Comparison of ENCODE assay signal across 8 cellular contexts in genomic region chr12:6567824-6568617, GRCh38. TPM values are rescaled to one million over a fixed set of nuclear protein-coding genes. Genes with fewer than 3 reads are reported as not detected.
DNase-seq lines count a peak whose midpoint lies in the region; ATAC-seq and TF ChIP-seq lines count a peak whose summit lies in the region.

Gene NOP2, minus strand, starts transcription at chr12:6568291. Its CDS starts 373 bp downstream, at chr12:6567918.

- dilution Hi-C loops in IMR-90 (cut with HindIII; ENCODE audit: low sequenced_read_pairs, unreplicated experiment) = no loop called here

- CTCF ChIA-PET in Caco-2 (lab: Charles Lee) = interaction anchor here (0.7 to 1.5 kb wide), 10 partner anchors 10 to 199 kb away, joined by 3 to 14 read pairs (median 6); partner anchors contain the start of genes COPS7A, GAPDH, PTMS and ZNF384
- CTCF ChIA-PET in IMR-90 (lab: Yijun Ruan, JAX) = interaction anchor here (0.6 to 1.2 kb wide), 4 partner anchors 10 to 578 kb away, joined by 3 to 6 read pairs (median 4); no protein-coding TSS in a partner anchor

- TF ChIP-seq CTCF in Caco-2 (IDR thresholded peaks at IDR 0.05; ENCODE audit: insufficient read depth in 1 of 2, low read depth in 1 of 2, low read length in 1 of 2, severe bottlenecking in 1 of 2, unreplicated experiment in 1 of 2) (no peak), IMR-90 (conservative IDR thresholded peaks at IDR 0.05; ENCODE audit: low read depth, low read length) (no peak)

- H3K9me3 Mint-ChIP-seq in Caco-2 (ENCODE audit: unreplicated experiment) = no peaks in the 10 kb centered on the region

- peaks cover 4% of the 10 kb centered on the region; the same call in 1 of the 2 replicates for H3K9me1 ChIP-seq in IMR-90 (ENCODE audit: insufficient read depth, low read length)

- peaks cover 96% of the 10 kb centered on the region for H3K36me3 Mint-ChIP-seq in Caco-2 (ENCODE audit: insufficient read depth, unreplicated experiment)

- H3K4me1 Mint-ChIP-seq in Caco-2 (ENCODE audit: low read depth, unreplicated experiment) = peaks cover 23% of the 10 kb centered on the region

- no peaks in the 10 kb centered on the region for H3K27me3 Mint-ChIP-seq in Caco-2 (ENCODE audit: insufficient read depth, unreplicated experiment)

- H3K4me3 ChIP-seq in Caco-2 (ENCODE audit: low read depth, low read length) (peak within 1 kb of the TSS; percentile 77), IMR-90 (ENCODE audit: insufficient read depth, low read depth, low read length) (peak within 1 kb of the TSS; percentile 78), mononuclear cell (ENCODE audit: low read length) (peak within 1 kb of the TSS; percentile 59)

- peak within 1 kb of the TSS; percentile 97 for H2AK5ac ChIP-seq in IMR-90 (ENCODE audit: low read depth, low read length)

- H2BK15ac ChIP-seq in IMR-90 (ENCODE audit: low read depth, low read length) = no peak within 1 kb of the TSS; the same call in 2 of the 3 replicates

- peak within 1 kb of the TSS; percentile 84 for H3K4me2 ChIP-seq in IMR-90 (ENCODE audit: low read depth, low read length)

- 0% methylated on average over 46 of the region's 71 CpGs; no CpG with 5 or more reads in 1 of the 2 experiments for WGBS in IMR-90 (ENCODE audit: extremely low coverage in 2 of 2, insufficient read length in 1 of 2), 2 experiments

- no peak for TF ChIP-seq RAD21 in IMR-90 (IDR thresholded peaks at IDR 0.05; ENCODE audit: low read length)

- TF ChIP-seq POLR2A in IMR-90 (IDR thresholded peaks at IDR 0.05; ENCODE audit: low read depth, low read length) = peak; percentile 73

- peak within 1 kb of the TSS; percentile 79 for H4K5ac ChIP-seq in IMR-90 (ENCODE audit: low read depth, low read length)

- peak within 1 kb of the TSS; percentile 85 for H3K9ac ChIP-seq in IMR-90 (ENCODE audit: low read depth, low read length)

- DNase-seq in Caco-2 (peak; percentile 94 to 97), IMR-90 (peak; percentile 83), OCI-M1 (lab: John Stamatoyannopoulos, UW) (peak; percentile 97), epidermal melanocyte (ENCODE audit: insufficient read length, low spot score) (peak; percentile 96)
- peak; percentile 95 for DNase-seq in activated CD8-positive, alpha-beta memory T cell treated with anti-CD3 and anti-CD28 coated beads, Interleukin-2, amount 50 U/mL, for 48 hours
- peak; percentile 87 to 88 for DNase-seq in stimulated activated CD8-positive, alpha-beta memory T cell treated with anti-CD3 and anti-CD28 coated beads, Interleukin-2, amount 100 ng/mL, for 48 hours (ENCODE audit: low read depth in 2 of 2)

- peak within 1 kb of the TSS; percentile 73 for H2BK5ac ChIP-seq in IMR-90 (ENCODE audit: low read depth, low read length, poor library complexity, severe bottlenecking)

- H3K4ac ChIP-seq in IMR-90 (ENCODE audit: low read depth, low read length) = peak within 1 kb of the TSS; percentile 96

- H3K4me1 ChIP-seq in Caco-2 (no peaks in the 10 kb centered on the region), IMR-90 (ENCODE audit: control insufficient read depth, insufficient read depth, low read length) (no peaks in the 10 kb centered on the region), mononuclear cell (ENCODE audit: insufficient read depth, low read length) (peaks cover 24% of the 10 kb centered on the region)

- intact Hi-C loops in Caco-2 (cut with micrococcal nuclease; ENCODE audit: unreplicated experiment) = loop anchor here (1.0 to 5.0 kb wide), 6 partner anchors 15 to 209 kb away; partner anchors contain the start of genes CHD4, GAPDH, ING4 and ZNF384
- intact Hi-C loops in IMR-90 (cut with micrococcal nuclease) = no loop called here

- H3K79me1 ChIP-seq in IMR-90 (ENCODE audit: low read depth in 1 of 2, low read length in 2 of 2) = peaks cover 22 to 60% of the 10 kb centered on the region in 2 experiments

- H3K36me3 ChIP-seq in Caco-2 (ENCODE audit: control insufficient read depth, insufficient read depth, low read length) (peaks cover 13% of the 10 kb centered on the region), IMR-90 (ENCODE audit: control insufficient read depth, insufficient read depth, low read length) (peaks cover 39% of the 10 kb centered on the region)

- peak within 1 kb of the TSS; percentile 48 to 99 for H4K8ac ChIP-seq in IMR-90 (ENCODE audit: low read depth in 2 of 2, low read length in 2 of 2)

- H3K14ac ChIP-seq in IMR-90 (replicated peaks; ENCODE audit: low read depth, low read length) = peak within 1 kb of the TSS; percentile 99

- H3K23ac ChIP-seq in IMR-90 (ENCODE audit: low read depth, low read length) = peak within 1 kb of the TSS; percentile 99

- peak within 1 kb of the TSS; percentile 88 for H3K27ac ChIP-seq in IMR-90 (ENCODE audit: insufficient read depth, low read length)

- H4K20me1 ChIP-seq in IMR-90 (ENCODE audit: insufficient read depth, low read length) = peaks cover 10% of the 10 kb centered on the region

- H3K4me3 Mint-ChIP-seq in Caco-2 (ENCODE audit: unreplicated experiment) = peak within 1 kb of the TSS; percentile 81

- H2BK20ac ChIP-seq in IMR-90 (ENCODE audit: low read depth, low read length) = no peak within 1 kb of the TSS

- H2AK9ac ChIP-seq in IMR-90 (replicated peaks; ENCODE audit: low read depth, low read length, poor library complexity) = peak within 1 kb of the TSS; percentile 98

- POLR2A ChIA-PET in Caco-2 (lab: Charles Lee) (interaction anchor here (0.6 to 1.5 kb wide), 15 partner anchors 16 to 284 kb away, joined by 3 to 68 read pairs (median 6); partner anchors contain the start of genes COPS7A, GAPDH, MLF2 and MRPL51), IMR-90 (lab: Charles Lee; ENCODE audit: unreplicated experiment) (interaction anchor here (0.5 to 0.9 kb wide), 2 partner anchors 10 to 34 kb away, joined by 3 to 10 read pairs; no protein-coding TSS in a partner anchor)

- H2BK120ac ChIP-seq in IMR-90 (ENCODE audit: low read depth, low read length) = peak within 1 kb of the TSS; percentile 27

- BruUV-seq in Caco-2 (replicated peaks; lab: Mats Ljungman, UMichigan) = no TSS peak
- BruUV-seq in IMR-90 (replicated peaks; lab: Mats Ljungman, UMichigan) = no TSS peak

- peak within 1 kb of the TSS; percentile 99 for H2AFZ ChIP-seq in IMR-90 (replicated peaks; ENCODE audit: low read length, poor library complexity)

- H3K18ac ChIP-seq in IMR-90 (ENCODE audit: low read depth, low read length) = peak within 1 kb of the TSS; percentile 45; the same call in 1 of the 2 replicates

- H4K91ac ChIP-seq in IMR-90 (ENCODE audit: insufficient read depth, low read depth, low read length) = peak within 1 kb of the TSS; percentile 92

- H3K27ac Mint-ChIP-seq in Caco-2 (ENCODE audit: unreplicated experiment) = peak within 1 kb of the TSS; percentile 96

- H3K27me3 ChIP-seq in Caco-2 (replicated peaks; ENCODE audit: control insufficient read depth, insufficient read depth, low read length) (no peaks in the 10 kb centered on the region), IMR-90 (ENCODE audit: control insufficient read depth, insufficient read depth, low read length) (no peaks in the 10 kb centered on the region), mononuclear cell (ENCODE audit: insufficient read depth, low read length) (no peaks in the 10 kb centered on the region)

- no peaks in the 10 kb centered on the region for H3K9me3 ChIP-seq in Caco-2
- no peaks in the 10 kb centered on the region for H3K9me3 ChIP-seq in IMR-90 (ENCODE audit: control insufficient read depth, insufficient read depth, low read length)
- H3K9me3 ChIP-seq in mononuclear cell (ENCODE audit: low read depth, low read length) = no peaks in the 10 kb centered on the region

- H3K56ac ChIP-seq in IMR-90 (ENCODE audit: extremely low read depth, insufficient read depth, low read length) = peak within 1 kb of the TSS; percentile 72

- ATAC-seq in GM21423 (IDR thresholded peaks at IDR 0.05; ENCODE audit: unreplicated experiment) = peak; percentile 85
- peak; percentile 91 for ATAC-seq in IMR-90 (ENCODE audit: low read depth)

- in situ Hi-C loops in IMR-90 (cut with MboI; ENCODE audit: low sequenced_read_pairs) = no loop called here

TF ChIP-seq in IMR-90, 13 proteins besides CTCF, POLR2A, EP300 and RAD21:
- TF ChIP-seq BHLHE40 (IDR thresholded peaks at IDR 0.05; ENCODE audit: low read depth, low read length) (peak; percentile 52; the same call in 1 of the 2 replicates), CHD1 (IDR thresholded peaks at IDR 0.05; ENCODE audit: low read depth, low read length) (no peak), USF2 (IDR thresholded peaks at IDR 0.05; ENCODE audit: low read depth, low read length) (no peak), MAZ (IDR thresholded peaks at IDR 0.05; ENCODE audit: borderline replicate concordance, low read depth, low read length) (peak; percentile 72; the same call in 1 of the 2 replicates), MXI1 (IDR thresholded peaks at IDR 0.05; ENCODE audit: borderline replicate concordance, low read depth, low read length) (peak; percentile 98), CEBPB (IDR thresholded peaks at IDR 0.05; ENCODE audit: low read depth, low read length) (peak; percentile 38; the same call in 1 of the 2 replicates), MAFK (IDR thresholded peaks at IDR 0.05; ENCODE audit: low read depth, low read length) (no peak)
TF ChIP-seq in IMR-90: peak in this region for 4.

RNA-seq across cellular contexts. Expression of gene NOP2, which starts in this region (rescaled TPM):
- total RNA-seq in Caco-2 (2022) = 145 and 157 TPM in 2 replicates
- 32.5 and 35.8 TPM in 2 replicates for total RNA-seq in IMR-90 (2012; rRNA removed)
- 49.9 and 51.7 TPM in 2 replicates for polyA plus RNA-seq in IMR-90 (2012; rRNA removed)
- 11.8 and 18.6 TPM in 2 replicates for polyA plus RNA-seq in IMR-90 (2012; cell fraction: cytosol; rRNA removed)
- polyA plus RNA-seq in IMR-90 (2012; cell fraction: nucleus; rRNA removed; ENCODE audit: low replicate concordance) = 170 and 206 TPM in 2 replicates
- 44.2 TPM for total RNA-seq in mononuclear cell

Comparison
In these comparisons a context has a peak if more than half of its experiments do, and no peak if none do; other contexts are left out.
1. Peak in every context shown above with its lines: DNase-seq, ATAC-seq, H3K4me3 ChIP-seq and H3K27ac ChIP-seq.